Comparison of ENCODE assay signal across 14 cellular contexts in the genomic region with DNA sequence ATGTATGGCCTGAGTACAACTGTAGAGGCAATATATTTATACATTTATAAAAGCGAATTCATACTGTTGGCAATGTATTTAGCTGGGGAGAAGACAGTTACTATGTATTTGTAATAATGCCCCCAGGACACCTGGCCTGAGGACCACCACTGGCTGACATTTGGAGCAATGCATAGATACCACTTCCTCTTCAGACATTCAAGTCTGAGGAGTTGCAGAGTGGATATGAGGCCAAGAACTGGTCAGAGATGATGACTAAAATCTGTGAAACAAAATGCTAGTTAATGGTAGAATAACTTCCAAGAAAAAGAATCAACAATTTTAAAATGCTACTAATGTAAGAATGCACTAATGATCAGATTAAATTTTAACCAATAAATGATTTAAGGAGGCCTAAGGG.
A peak's percentile ranks its signal among the peaks of the same experiment; 100 is the strongest.
DNase-seq lines count a peak whose midpoint lies in the region; TF ChIP-seq lines count a peak whose summit lies in the region.
"Had no signal": no experiment of that assay in that cellular context is flagged by ENCODE, and none has a peak within 500 bp of the region (broad histone marks: within the 10 kb centered on the region; RNA-seq: fewer than 3 reads in every experiment).

No MANE protein-coding gene starts in this region.

- DNase-seq in GM23248: peak; percentile 39
- DNase-seq in cardiac fibroblast (ENCODE audit: low read depth in 2 of 2): peak; percentile 13 to 39
- peak; percentile 29 for DNase-seq in renal cortical epithelial cell (ENCODE audit: low read depth)
- DNase-seq in activated CD4-positive, CD25-positive, alpha-beta regulatory T cell treated with anti-CD3 and anti-CD28 coated beads, Interleukin-2, amount 50 U/mL, for 72 hours: no peak
- DNase-seq in NCI-H1417 treated with DMSO at 0.1 percent for 48 hours (lab: John Stamatoyannopoulos, UW): no peak
- no peak for DNase-seq in SIG-M5 treated with dmso at 0.1 percent for 504 hours (lab: John Stamatoyannopoulos, UW; ENCODE audit: unreplicated experiment)
- no peak for DNase-seq in GM20000 (ENCODE audit: low spot score)
- DNase-seq: CD8-positive, alpha-beta T cell; COR-L47; DMS153; DMS79 treated with DMSO at 0.1 percent for 48 hours; EL had no signal

- TF ChIP-seq CTCF in cardiac fibroblast (IDR thresholded peaks at IDR 0.05; ENCODE audit: low read depth, low read length) (no peak), GM20000 (IDR thresholded peaks at IDR 0.05; ENCODE audit: extremely low read depth, missing control alignments) (no peak)

- no peaks in the 10 kb centered on the region for H3K27me3 ChIP-seq in GM23248 (replicated peaks; ENCODE audit: insufficient read depth)

- no peaks in the 10 kb centered on the region for H3K79me2 ChIP-seq in GM23248 (ENCODE audit: insufficient read depth)

- no peaks in the 10 kb centered on the region for H3F3A ChIP-seq in GM23248 (ENCODE audit: insufficient read depth)

- H3K4me3 ChIP-seq in GM23248: no peak overlapping the region
- H3K4me3 ChIP-seq in cardiac fibroblast (replicated peaks in 1 of 2; ENCODE audit: low read depth in 2 of 2, low read length in 2 of 2): no peak overlapping the region
- H3K4me3 ChIP-seq: A549 had no signal

- H3K9me2 ChIP-seq in GM23248 (ENCODE audit: insufficient read depth): no peaks in the 10 kb centered on the region

- WGBS in GM23248 (ENCODE audit: low coverage in 1 of 2, low lambda C conversion rate in 2 of 2, missing lambda C conversion rate in 2 of 2), 2 experiments: 88 to 96% methylated on average over 1 of the region's 1 CpG

- H3K36me3 ChIP-seq in GM23248 (ENCODE audit: low read depth): no peaks in the 10 kb centered on the region

- no peak overlapping the region for H3K27ac ChIP-seq in GM23248
- H3K27ac ChIP-seq: A549, HL-60 had no signal

- H3K4me1 ChIP-seq in GM23248 (ENCODE audit: insufficient read depth): peaks cover 21% of the 10 kb centered on the region
- H3K4me1 ChIP-seq: A549 had no signal

- in situ Hi-C loops in GM23248 (cut with MboI): no loop called here

- no peak overlapping the region for H2AFZ ChIP-seq in GM23248

- no peaks in the 10 kb centered on the region for H4K20me1 ChIP-seq in GM23248 (ENCODE audit: insufficient read depth)

- H3K4me2 ChIP-seq in GM23248 (ENCODE audit: unreplicated experiment): no peak overlapping the region
- H3K4me2 ChIP-seq: A549 had no signal

- H3K9me3 ChIP-seq in GM23248 (ENCODE audit: low read depth): no peaks in the 10 kb centered on the region
- H3K9me3 ChIP-seq: A549 had no signal

- no peak overlapping the region for H3K9ac ChIP-seq in GM23248

Comparison
In these comparisons a context has a peak if more than half of its experiments do, and no peak if none do; other contexts are left out.
1. DNase-seq: peak in GM23248 (single experiment), cardiac fibroblast (2 of 2) and renal cortical epithelial cell (single experiment); none in activated CD4-positive, CD25-positive, alpha-beta regulatory T cell treated with anti-CD3 and anti-CD28 coated beads, Interleukin-2, amount 50 U/mL, for 72 hours (single experiment), NCI-H1417 treated with DMSO at 0.1 percent for 48 hours (single experiment), SIG-M5 treated with dmso at 0.1 percent for 504 hours (single experiment) and GM20000 (single experiment).